9 cellular contexts compared by ENCODE assay signal in genomic region chr10:69088471-69088769, GRCh38. TPM values are rescaled to one million over a fixed set of nuclear protein-coding genes. Genes with fewer than 3 reads are reported as not detected.
A peak's percentile ranks its signal among the peaks of the same experiment; 100 is the strongest.
DNase-seq lines count a peak whose midpoint lies in the region; ATAC-seq and TF ChIP-seq lines count a peak whose summit lies in the region.
"Had no signal": no experiment of that assay in that cellular context is flagged by ENCODE, and none has a peak within 500 bp of the region (broad histone marks: within the 10 kb centered on the region; RNA-seq: fewer than 3 reads in every experiment).

No MANE protein-coding gene starts in this region.

- peaks cover 7% of the 10 kb centered on the region in 2 donors for H3K4me1 ChIP-seq in ascending aorta
- peaks cover 3 to 6% of the 10 kb centered on the region in 2 donors for H3K4me1 ChIP-seq in mucosa of rectum (ENCODE audit: control insufficient read depth in 2 of 2, insufficient read depth in 2 of 2, low read length in 2 of 2)
- H3K4me1 ChIP-seq in BE2C, result no peaks in the 10 kb centered on the region

- H3K27me3 Mint-ChIP-seq in stimulated activated naive CD8-positive, alpha-beta T cell treated with anti-CD3 and anti-CD28 coated beads, Interleukin-15, Interleukin-2, amounts not matched to agents 100 ng/mL and 50 ng/mL, for 24 hours, result no peaks in the 10 kb centered on the region

- H3K36me3 ChIP-seq in ascending aorta (no peaks in the 10 kb centered on the region), mucosa of rectum (ENCODE audit: control insufficient read depth in 2 of 2, insufficient read depth in 2 of 2, low read length in 2 of 2) (no peaks in the 10 kb centered on the region), BE2C (no peaks in the 10 kb centered on the region)

- H3K9ac ChIP-seq in mucosa of rectum (ENCODE audit: low read depth in 1 of 2, low read length in 2 of 2), result peak overlapping the region; percentile 73 to 79

- no peak for DNase-seq in stimulated activated naive CD8-positive, alpha-beta T cell treated with anti-CD3 and anti-CD28 coated beads, Interleukin-15, Interleukin-2, amounts not matched to agents 100 U/mL and 50 U/mL, for 24 hours
- DNase-seq in ascending aorta (ENCODE audit: low spot score in 2 of 2) (no peak), BE2C (no peak), OCI-M2 (lab: John Stamatoyannopoulos, UW; ENCODE audit: unreplicated experiment) (no peak), NCI-H1930 (lab: John Stamatoyannopoulos, UW) (no peak)
- DNase-seq: NCI-H2081 had no signal

- H3K9me3 Mint-ChIP-seq in stimulated activated naive CD8-positive, alpha-beta T cell treated with anti-CD3 and anti-CD28 coated beads, Interleukin-15, Interleukin-2, amounts not matched to agents 100 ng/mL and 50 ng/mL, for 24 hours, result no peaks in the 10 kb centered on the region

- no peaks in the 10 kb centered on the region for H3K9me3 ChIP-seq in ascending aorta
- H3K9me3 ChIP-seq in mucosa of rectum (ENCODE audit: control insufficient read depth in 2 of 2, low read length in 2 of 2), result no peaks in the 10 kb centered on the region
- no peaks in the 10 kb centered on the region for H3K9me3 ChIP-seq in BE2C

- no peak for ATAC-seq in stimulated activated naive CD8-positive, alpha-beta T cell treated with anti-CD3 and anti-CD28 coated beads, Interleukin-15, Interleukin-2, amounts not matched to agents 100 U/mL and 50 U/mL, for 24 hours
- no peak for ATAC-seq in HG03469 (IDR thresholded peaks at IDR 0.05; ENCODE audit: unreplicated experiment)

- H3K27ac ChIP-seq in ascending aorta (peak overlapping the region; percentile 82 to 83), mucosa of rectum (ENCODE audit: low read depth in 2 of 2, low read length in 2 of 2) (peak overlapping the region; percentile 87 to 88)

- H3K27me3 ChIP-seq in ascending aorta (no peaks in the 10 kb centered on the region), mucosa of rectum (ENCODE audit: control insufficient read depth in 2 of 2, insufficient read depth in 2 of 2, low read length in 2 of 2) (peaks cover 0 to 2% of the 10 kb centered on the region in 2 donors), BE2C (no peaks in the 10 kb centered on the region)

- intact Hi-C loops in ascending aorta (cut with DNase I), result loop anchor here (1.0 to 2.0 kb wide), 2 partner anchors 27 to 34 kb away; no protein-coding TSS in a partner anchor

- peaks cover 78% of the 10 kb centered on the region for H3K4me1 Mint-ChIP-seq in stimulated activated naive CD8-positive, alpha-beta T cell treated with anti-CD3 and anti-CD28 coated beads, Interleukin-15, Interleukin-2, amounts not matched to agents 100 ng/mL and 50 ng/mL, for 24 hours (ENCODE audit: low read depth)

- no peak for TF ChIP-seq CTCF in ascending aorta (IDR thresholded peaks at IDR 0.05)
- no peak for TF ChIP-seq CTCF in BE2C (IDR thresholded peaks at IDR 0.05; ENCODE audit: low read depth, low read length)

- H3K4me3 ChIP-seq in ascending aorta (peak overlapping the region; percentile 46 to 65), mucosa of rectum (ENCODE audit: low read length in 2 of 2) (peak overlapping the region; percentile 68 to 83), BE2C (ENCODE audit: low read depth, low read length) (no peak overlapping the region)

- peak overlapping the region; percentile 98 for H3K27ac Mint-ChIP-seq in stimulated activated naive CD8-positive, alpha-beta T cell treated with anti-CD3 and anti-CD28 coated beads, Interleukin-15, Interleukin-2, amounts not matched to agents 100 ng/mL and 50 ng/mL, for 24 hours

- H3K36me3 Mint-ChIP-seq in stimulated activated naive CD8-positive, alpha-beta T cell treated with anti-CD3 and anti-CD28 coated beads, Interleukin-15, Interleukin-2, amounts not matched to agents 100 ng/mL and 50 ng/mL, for 24 hours (ENCODE audit: low read depth), result peaks cover 50% of the 10 kb centered on the region

- H3K4me3 Mint-ChIP-seq in stimulated activated naive CD8-positive, alpha-beta T cell treated with anti-CD3 and anti-CD28 coated beads, Interleukin-15, Interleukin-2, amounts not matched to agents 100 ng/mL and 50 ng/mL, for 24 hours, result peak overlapping the region; percentile 97

RNA-seq across cellular contexts. Expression of gene SRGN, which starts 0.5 kb away (rescaled TPM):
- 155 TPM for total RNA-seq in ascending aorta
- polyA plus RNA-seq in BE2C (2012; ENCODE audit: insufficient read depth, insufficient read length, low read depth), result not detected

RNA-seq across cellular contexts. Expression of gene VPS26A, which starts 35.6 kb away (rescaled TPM):
- total RNA-seq in ascending aorta, result 26.0 TPM
- polyA plus RNA-seq in BE2C (2012; ENCODE audit: insufficient read depth, insufficient read length, low read depth), result 21.3 TPM
